ENCODE assay signal across 1 cellular context in the genomic region with DNA sequence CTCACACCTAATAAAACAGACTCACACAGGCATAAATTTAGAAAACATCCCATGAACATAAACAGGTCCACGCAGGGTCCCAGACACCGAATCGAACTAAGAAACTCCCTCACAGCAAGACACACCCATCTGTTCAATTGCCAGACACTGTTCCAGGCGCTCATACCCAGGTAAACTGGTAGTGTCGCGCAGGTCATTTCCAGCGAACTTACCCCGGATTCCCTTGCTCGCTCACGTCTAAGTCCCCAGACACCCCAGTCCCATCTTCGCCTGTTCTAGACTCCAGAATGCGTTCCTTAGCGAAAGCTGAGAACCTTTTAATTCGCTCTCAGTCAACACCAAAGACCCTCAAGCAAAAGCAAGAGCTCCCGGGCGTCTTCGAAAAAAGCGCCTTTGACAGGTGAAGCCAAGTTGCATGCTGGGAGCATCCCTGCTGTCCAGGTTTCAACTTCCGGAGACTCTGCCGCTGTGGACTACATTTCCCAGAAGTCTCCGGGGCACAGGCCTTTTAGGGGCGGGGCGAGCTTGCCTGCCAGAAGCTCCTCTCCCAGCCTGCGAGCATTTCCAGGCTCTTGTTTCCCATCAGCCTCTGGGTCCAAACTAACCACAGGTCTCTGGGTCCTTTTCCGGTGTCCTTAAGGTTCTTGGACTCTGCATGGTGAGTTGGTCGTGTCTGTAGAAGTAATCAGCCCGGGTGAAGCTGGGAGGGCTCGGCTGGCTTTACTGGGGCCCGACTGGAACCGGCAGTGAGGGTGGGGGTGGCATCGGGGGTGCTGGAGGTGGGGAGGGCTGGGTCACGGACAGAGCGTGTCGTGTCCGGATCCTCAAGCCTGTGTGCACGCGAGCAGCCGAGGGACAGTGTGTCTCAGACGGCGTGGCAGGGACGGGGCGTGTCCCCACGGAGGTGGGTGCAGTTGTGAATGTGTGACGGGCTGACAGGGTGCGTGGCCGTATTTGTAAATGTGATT.
TF ChIP-seq lines count a peak whose summit lies in the region.

ZNF283 (plus strand) TSS at position 535 of the 968 bp plus-strand sequence. CDS start 6,184 bp downstream, outside the sequence.

TF ChIP-seq in Ishikawa, 13 proteins besides CTCF, POLR2A, EP300 and RAD21:
- TF ChIP-seq, protein P1, sequence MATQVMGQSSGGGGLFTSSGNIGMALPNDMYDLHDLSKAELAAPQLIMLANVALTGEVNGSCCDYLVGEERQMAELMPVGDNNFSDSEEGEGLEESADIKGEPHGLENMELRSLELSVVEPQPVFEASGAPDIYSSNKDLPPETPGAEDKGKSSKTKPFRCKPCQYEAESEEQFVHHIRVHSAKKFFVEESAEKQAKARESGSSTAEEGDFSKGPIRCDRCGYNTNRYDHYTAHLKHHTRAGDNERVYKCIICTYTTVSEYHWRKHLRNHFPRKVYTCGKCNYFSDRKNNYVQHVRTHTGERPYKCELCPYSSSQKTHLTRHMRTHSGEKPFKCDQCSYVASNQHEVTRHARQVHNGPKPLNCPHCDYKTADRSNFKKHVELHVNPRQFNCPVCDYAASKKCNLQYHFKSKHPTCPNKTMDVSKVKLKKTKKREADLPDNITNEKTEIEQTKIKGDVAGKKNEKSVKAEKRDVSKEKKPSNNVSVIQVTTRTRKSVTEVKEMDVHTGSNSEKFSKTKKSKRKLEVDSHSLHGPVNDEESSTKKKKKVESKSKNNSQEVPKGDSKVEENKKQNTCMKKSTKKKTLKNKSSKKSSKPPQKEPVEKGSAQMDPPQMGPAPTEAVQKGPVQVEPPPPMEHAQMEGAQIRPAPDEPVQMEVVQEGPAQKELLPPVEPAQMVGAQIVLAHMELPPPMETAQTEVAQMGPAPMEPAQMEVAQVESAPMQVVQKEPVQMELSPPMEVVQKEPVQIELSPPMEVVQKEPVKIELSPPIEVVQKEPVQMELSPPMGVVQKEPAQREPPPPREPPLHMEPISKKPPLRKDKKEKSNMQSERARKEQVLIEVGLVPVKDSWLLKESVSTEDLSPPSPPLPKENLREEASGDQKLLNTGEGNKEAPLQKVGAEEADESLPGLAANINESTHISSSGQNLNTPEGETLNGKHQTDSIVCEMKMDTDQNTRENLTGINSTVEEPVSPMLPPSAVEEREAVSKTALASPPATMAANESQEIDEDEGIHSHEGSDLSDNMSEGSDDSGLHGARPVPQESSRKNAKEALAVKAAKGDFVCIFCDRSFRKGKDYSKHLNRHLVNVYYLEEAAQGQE (IDR thresholded peaks at IDR 0.05; ENCODE audit: low read depth): no peak
- TF ChIP-seq CEBPB (IDR thresholded peaks at IDR 0.05): no peak
- TF ChIP-seq TCF12 (IDR thresholded peaks at IDR 0.05; ENCODE audit: low read depth): peak; percentile 59
- TF ChIP-seq, protein P2, sequence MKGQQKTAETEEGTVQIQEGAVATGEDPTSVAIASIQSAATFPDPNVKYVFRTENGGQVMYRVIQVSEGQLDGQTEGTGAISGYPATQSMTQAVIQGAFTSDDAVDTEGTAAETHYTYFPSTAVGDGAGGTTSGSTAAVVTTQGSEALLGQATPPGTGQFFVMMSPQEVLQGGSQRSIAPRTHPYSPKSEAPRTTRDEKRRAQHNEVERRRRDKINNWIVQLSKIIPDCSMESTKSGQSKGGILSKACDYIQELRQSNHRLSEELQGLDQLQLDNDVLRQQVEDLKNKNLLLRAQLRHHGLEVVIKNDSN (IDR thresholded peaks at IDR 0.05): 0 out of 2 replicates have a peak, but pooled peaks have one; percentile 5
- TF ChIP-seq TAF1 (IDR thresholded peaks at IDR 0.05; ENCODE audit: low read depth): no peak; the same call in 1 of the 2 replicates
- no peak for TF ChIP-seq TEAD4 (IDR thresholded peaks at IDR 0.05)
- no peak for TF ChIP-seq YY1 (IDR thresholded peaks at IDR 0.05; ENCODE audit: low read depth)
- TF ChIP-seq FOXM1 (IDR thresholded peaks at IDR 0.05; ENCODE audit: borderline replicate concordance, low read depth): no peak
- TF ChIP-seq, protein P3, sequence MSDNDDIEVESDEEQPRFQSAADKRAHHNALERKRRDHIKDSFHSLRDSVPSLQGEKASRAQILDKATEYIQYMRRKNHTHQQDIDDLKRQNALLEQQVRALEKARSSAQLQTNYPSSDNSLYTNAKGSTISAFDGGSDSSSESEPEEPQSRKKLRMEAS (IDR thresholded peaks at IDR 0.05): peak; percentile 87
- TF ChIP-seq CREB1 (IDR thresholded peaks at IDR 0.05; ENCODE audit: low read depth): no peak
- TF ChIP-seq EGR1 (IDR thresholded peaks at IDR 0.05): no peak
- TF ChIP-seq ZBTB7A (IDR thresholded peaks at IDR 0.05; ENCODE audit: low read depth): no peak
- TF ChIP-seq NFIC (IDR thresholded peaks at IDR 0.05): peak; percentile 49
